ENCODE assay signal across 13 cellular contexts in the genomic region with DNA sequence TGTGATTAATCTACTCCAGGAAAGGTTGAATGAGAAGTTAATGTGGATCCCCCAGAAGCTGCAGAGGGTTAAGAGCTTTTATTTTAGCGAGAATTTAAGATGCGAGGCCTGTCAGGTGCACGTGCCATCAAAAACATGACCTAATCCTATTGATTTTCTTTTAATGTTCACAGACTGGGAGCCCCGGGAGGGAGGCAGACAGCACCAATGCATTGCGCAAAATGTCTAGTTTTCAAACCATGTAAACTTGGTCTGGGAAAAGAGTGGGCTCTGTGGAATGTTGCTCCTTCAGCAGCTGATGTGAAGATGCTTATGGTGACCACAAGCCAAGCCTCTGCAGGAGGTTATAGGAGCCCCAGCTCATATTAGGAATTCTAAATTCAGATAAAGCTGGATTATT.
DNase-seq lines count a peak whose midpoint lies in the region; ATAC-seq and TF ChIP-seq lines count a peak whose summit lies in the region.
"Had no signal": no experiment of that assay in that cellular context is flagged by ENCODE, and none has a peak within 500 bp of the region (broad histone marks: within the 10 kb centered on the region; RNA-seq: fewer than 3 reads in every experiment).

No MANE protein-coding gene starts in this region.

- H3K36me3 ChIP-seq in CD4-positive, CD25-positive, alpha-beta regulatory T cell (ENCODE audit: control insufficient read depth, insufficient read depth, low read length) = no peaks in the 10 kb centered on the region
- no peaks in the 10 kb centered on the region for H3K36me3 ChIP-seq in osteoblast (ENCODE audit: insufficient read depth, low read length)
- H3K36me3 ChIP-seq in BE2C = no peaks in the 10 kb centered on the region
- H3K36me3 ChIP-seq in HAP-1 (replicated peaks) = no peaks in the 10 kb centered on the region

- H3K9me3 Mint-ChIP-seq in CD4-positive, CD25-positive, alpha-beta regulatory T cell = peaks cover 0 to 2% (median 0%) of the 10 kb centered on the region in 7 donors
- H3K9me3 Mint-ChIP-seq in WTC11 = peaks cover 4% of the 10 kb centered on the region
- H3K9me3 Mint-ChIP-seq: neural crest cell had no signal

- peaks cover 30 to 93% (median 73%) of the 10 kb centered on the region in 4 donors for H3K4me1 Mint-ChIP-seq in CD4-positive, CD25-positive, alpha-beta regulatory T cell
- H3K4me1 Mint-ChIP-seq in WTC11 = peaks cover 14% of the 10 kb centered on the region

- CTCF ChIA-PET in WTC11 (lab: Charles Lee) = interaction anchor here (1.3 kb wide), 1 partner anchor 14 kb away, joined by 3 read pairs; no protein-coding TSS in a partner anchor

- peak overlapping the region; percentile 57 for H3K27ac ChIP-seq in CD4-positive, CD25-positive, alpha-beta regulatory T cell (ENCODE audit: insufficient read depth, low read length, poor library complexity, severe bottlenecking)
- H3K27ac ChIP-seq in osteoblast (ENCODE audit: low read depth, low read length) = peak overlapping the region; percentile 94

- DNase-seq in CD4-positive, CD25-positive, alpha-beta regulatory T cell = no peak
- DNase-seq in LHCN-M2 (ENCODE audit: low read depth) = peak; percentile 55
- DNase-seq in cardiac fibroblast (ENCODE audit: low read depth in 2 of 2) = peak; percentile 75 to 82
- no peak for DNase-seq in osteoblast (ENCODE audit: insufficient read length, low spot score, missing footprints)
- no peak for DNase-seq in BE2C
- no peak for DNase-seq in WTC11 (ENCODE audit: low spot score)
- no peak for DNase-seq in HAP-1 (ENCODE audit: low spot score in 2 of 2)
- DNase-seq: KG1; NCI-H2171; stimulated activated naive CD4-positive, alpha-beta T cell treated with Interleukin-2 at 50 U/mL for 16 hours; T1000 had no signal

- H3K9me3 ChIP-seq in CD4-positive, CD25-positive, alpha-beta regulatory T cell (ENCODE audit: control insufficient read depth in 2 of 2, low read length in 2 of 2) = no peaks in the 10 kb centered on the region
- H3K9me3 ChIP-seq in osteoblast (ENCODE audit: low read depth, low read length) = no peaks in the 10 kb centered on the region
- no peaks in the 10 kb centered on the region for H3K9me3 ChIP-seq in BE2C
- no peaks in the 10 kb centered on the region for H3K9me3 ChIP-seq in HAP-1

- POLR2A ChIA-PET in WTC11 (lab: Charles Lee) = no interaction called here

- peaks cover 92% of the 10 kb centered on the region for H3K4me1 ChIP-seq in CD4-positive, CD25-positive, alpha-beta regulatory T cell (ENCODE audit: control insufficient read depth, insufficient read depth, low read length, poor library complexity, severe bottlenecking)
- H3K4me1 ChIP-seq in osteoblast (ENCODE audit: insufficient read depth, low read length) (peaks cover 52% of the 10 kb centered on the region), BE2C (no peaks in the 10 kb centered on the region), HAP-1 (no peaks in the 10 kb centered on the region)

- in situ Hi-C loops in HAP-1 (cut with MboI; ENCODE audit: low sequenced_read_pairs) = no loop called here

- peaks cover 5% of the 10 kb centered on the region for H3K36me3 Mint-ChIP-seq in CD4-positive, CD25-positive, alpha-beta regulatory T cell
- H3K36me3 Mint-ChIP-seq in WTC11 = peaks cover 4% of the 10 kb centered on the region; the same call in 1 of the 2 replicates

- peak overlapping the region; percentile 73 for H3K4me2 ChIP-seq in osteoblast (ENCODE audit: insufficient read depth, low read length)

- H3K4me3 Mint-ChIP-seq in CD4-positive, CD25-positive, alpha-beta regulatory T cell = peak overlapping the region in 3 of 4 donors; percentile 33 to 61 (median 37)
- no peak overlapping the region for H3K4me3 Mint-ChIP-seq in WTC11
- H3K4me3 Mint-ChIP-seq: neural crest cell had no signal

- no peak for ATAC-seq in CD4-positive, CD25-positive, alpha-beta regulatory T cell (ENCODE audit: low read depth in 2 of 2)
- no peak for ATAC-seq in WTC11
- no peak for ATAC-seq in HG02870 (IDR thresholded peaks at IDR 0.05; ENCODE audit: unreplicated experiment)

- H3K27ac Mint-ChIP-seq in CD4-positive, CD25-positive, alpha-beta regulatory T cell = peak overlapping the region; percentile 88 to 99 (median 96)
- H3K27ac Mint-ChIP-seq in WTC11 = no peak overlapping the region

- no peak for TF ChIP-seq CTCF in cardiac fibroblast (IDR thresholded peaks at IDR 0.05; ENCODE audit: low read depth, low read length)
- no peak for TF ChIP-seq CTCF in osteoblast (IDR thresholded peaks at IDR 0.05; ENCODE audit: extremely low read depth, low read depth, low read length)
- TF ChIP-seq CTCF in BE2C (IDR thresholded peaks at IDR 0.05; ENCODE audit: low read depth, low read length) = no peak
- no peak for TF ChIP-seq CTCF in WTC11 (IDR thresholded peaks at IDR 0.05)

- peak overlapping the region; percentile 26 for H3K4me3 ChIP-seq in CD4-positive, CD25-positive, alpha-beta regulatory T cell (ENCODE audit: low read depth, low read length)
- no peak overlapping the region for H3K4me3 ChIP-seq in cardiac fibroblast (replicated peaks in 1 of 2; ENCODE audit: low read depth in 2 of 2, low read length in 2 of 2)
- H3K4me3 ChIP-seq in osteoblast (ENCODE audit: insufficient read depth, low read length) = no peak overlapping the region
- no peak overlapping the region for H3K4me3 ChIP-seq in BE2C (ENCODE audit: low read depth, low read length)
- H3K4me3 ChIP-seq in HAP-1 = no peak overlapping the region

- no peak overlapping the region for H2AFZ ChIP-seq in osteoblast (ENCODE audit: low read length)

- H3K27me3 ChIP-seq in CD4-positive, CD25-positive, alpha-beta regulatory T cell (ENCODE audit: control insufficient read depth, insufficient read depth, low read length) = no peaks in the 10 kb centered on the region
- H3K27me3 ChIP-seq in osteoblast (ENCODE audit: insufficient read depth, low read length) (no peaks in the 10 kb centered on the region), BE2C (no peaks in the 10 kb centered on the region), HAP-1 (ENCODE audit: low read depth) (no peaks in the 10 kb centered on the region)

- H3K79me2 ChIP-seq in osteoblast (ENCODE audit: insufficient read depth, low read length) = no peaks in the 10 kb centered on the region

- H3K27me3 Mint-ChIP-seq in CD4-positive, CD25-positive, alpha-beta regulatory T cell = no peaks in the 10 kb centered on the region
- no peaks in the 10 kb centered on the region; the same call in 1 of the 2 replicates for H3K27me3 Mint-ChIP-seq in WTC11 (ENCODE audit: low read depth)

- H4K20me1 ChIP-seq in osteoblast (ENCODE audit: insufficient read depth, low read length) = no peaks in the 10 kb centered on the region

TF ChIP-seq in WTC11, 78 proteins besides CTCF, POLR2A, EP300 and RAD21 (continues in another document):
- no peak for TF ChIP-seq SMAD4 (CRISPR knock-in tag; IDR thresholded peaks at IDR 0.05)
- TF ChIP-seq ELF4 (CRISPR knock-in tag; IDR thresholded peaks at IDR 0.05; ENCODE audit: low read depth) = no peak
- TF ChIP-seq, protein P1, sequence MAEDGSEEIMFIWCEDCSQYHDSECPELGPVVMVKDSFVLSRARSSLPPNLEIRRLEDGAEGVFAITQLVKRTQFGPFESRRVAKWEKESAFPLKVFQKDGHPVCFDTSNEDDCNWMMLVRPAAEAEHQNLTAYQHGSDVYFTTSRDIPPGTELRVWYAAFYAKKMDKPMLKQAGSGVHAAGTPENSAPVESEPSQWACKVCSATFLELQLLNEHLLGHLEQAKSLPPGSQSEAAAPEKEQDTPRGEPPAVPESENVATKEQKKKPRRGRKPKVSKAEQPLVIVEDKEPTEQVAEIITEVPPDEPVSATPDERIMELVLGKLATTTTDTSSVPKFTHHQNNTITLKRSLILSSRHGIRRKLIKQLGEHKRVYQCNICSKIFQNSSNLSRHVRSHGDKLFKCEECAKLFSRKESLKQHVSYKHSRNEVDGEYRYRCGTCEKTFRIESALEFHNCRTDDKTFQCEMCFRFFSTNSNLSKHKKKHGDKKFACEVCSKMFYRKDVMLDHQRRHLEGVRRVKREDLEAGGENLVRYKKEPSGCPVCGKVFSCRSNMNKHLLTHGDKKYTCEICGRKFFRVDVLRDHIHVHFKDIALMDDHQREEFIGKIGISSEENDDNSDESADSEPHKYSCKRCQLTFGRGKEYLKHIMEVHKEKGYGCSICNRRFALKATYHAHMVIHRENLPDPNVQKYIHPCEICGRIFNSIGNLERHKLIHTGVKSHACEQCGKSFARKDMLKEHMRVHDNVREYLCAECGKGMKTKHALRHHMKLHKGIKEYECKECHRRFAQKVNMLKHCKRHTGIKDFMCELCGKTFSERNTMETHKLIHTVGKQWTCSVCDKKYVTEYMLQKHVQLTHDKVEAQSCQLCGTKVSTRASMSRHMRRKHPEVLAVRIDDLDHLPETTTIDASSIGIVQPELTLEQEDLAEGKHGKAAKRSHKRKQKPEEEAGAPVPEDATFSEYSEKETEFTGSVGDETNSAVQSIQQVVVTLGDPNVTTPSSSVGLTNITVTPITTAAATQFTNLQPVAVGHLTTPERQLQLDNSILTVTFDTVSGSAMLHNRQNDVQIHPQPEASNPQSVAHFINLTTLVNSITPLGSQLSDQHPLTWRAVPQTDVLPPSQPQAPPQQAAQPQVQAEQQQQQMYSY (CRISPR knock-in tag; IDR thresholded peaks at IDR 0.05) = no peak
- TF ChIP-seq NFYB (CRISPR knock-in tag; conservative IDR thresholded peaks at IDR 0.05; ENCODE audit: low read depth) = no peak
- TF ChIP-seq, protein P2, sequence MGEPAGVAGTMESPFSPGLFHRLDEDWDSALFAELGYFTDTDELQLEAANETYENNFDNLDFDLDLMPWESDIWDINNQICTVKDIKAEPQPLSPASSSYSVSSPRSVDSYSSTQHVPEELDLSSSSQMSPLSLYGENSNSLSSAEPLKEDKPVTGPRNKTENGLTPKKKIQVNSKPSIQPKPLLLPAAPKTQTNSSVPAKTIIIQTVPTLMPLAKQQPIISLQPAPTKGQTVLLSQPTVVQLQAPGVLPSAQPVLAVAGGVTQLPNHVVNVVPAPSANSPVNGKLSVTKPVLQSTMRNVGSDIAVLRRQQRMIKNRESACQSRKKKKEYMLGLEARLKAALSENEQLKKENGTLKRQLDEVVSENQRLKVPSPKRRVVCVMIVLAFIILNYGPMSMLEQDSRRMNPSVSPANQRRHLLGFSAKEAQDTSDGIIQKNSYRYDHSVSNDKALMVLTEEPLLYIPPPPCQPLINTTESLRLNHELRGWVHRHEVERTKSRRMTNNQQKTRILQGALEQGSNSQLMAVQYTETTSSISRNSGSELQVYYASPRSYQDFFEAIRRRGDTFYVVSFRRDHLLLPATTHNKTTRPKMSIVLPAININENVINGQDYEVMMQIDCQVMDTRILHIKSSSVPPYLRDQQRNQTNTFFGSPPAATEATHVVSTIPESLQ (CRISPR knock-in tag; IDR thresholded peaks at IDR 0.05) = no peak
- TF ChIP-seq JUN (CRISPR knock-in tag; IDR thresholded peaks at IDR 0.05) = no peak
- no peak for TF ChIP-seq ZNF232 (CRISPR knock-in tag; IDR thresholded peaks at IDR 0.05)
- no peak for TF ChIP-seq ZNF138 (CRISPR knock-in tag; conservative IDR thresholded peaks at IDR 0.05)
- TF ChIP-seq, protein P3, sequence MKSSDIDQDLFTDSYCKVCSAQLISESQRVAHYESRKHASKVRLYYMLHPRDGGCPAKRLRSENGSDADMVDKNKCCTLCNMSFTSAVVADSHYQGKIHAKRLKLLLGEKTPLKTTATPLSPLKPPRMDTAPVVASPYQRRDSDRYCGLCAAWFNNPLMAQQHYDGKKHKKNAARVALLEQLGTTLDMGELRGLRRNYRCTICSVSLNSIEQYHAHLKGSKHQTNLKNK (CRISPR knock-in tag; IDR thresholded peaks at IDR 0.05) = no peak
- no peak for TF ChIP-seq NR2C2 (CRISPR knock-in tag; IDR thresholded peaks at IDR 0.05)

Comparison
In these comparisons a context has a peak if more than half of its experiments do, and no peak if none do; other contexts are left out.
1. DNase-seq: peak in LHCN-M2 (single experiment) and cardiac fibroblast (2 of 2); none in CD4-positive, CD25-positive, alpha-beta regulatory T cell (0 of 3), osteoblast (single experiment), BE2C (single experiment), WTC11 (single experiment) and HAP-1 (0 of 2).